Comparison of ENCODE assay signal across 1 cellular context in the genomic region with DNA sequence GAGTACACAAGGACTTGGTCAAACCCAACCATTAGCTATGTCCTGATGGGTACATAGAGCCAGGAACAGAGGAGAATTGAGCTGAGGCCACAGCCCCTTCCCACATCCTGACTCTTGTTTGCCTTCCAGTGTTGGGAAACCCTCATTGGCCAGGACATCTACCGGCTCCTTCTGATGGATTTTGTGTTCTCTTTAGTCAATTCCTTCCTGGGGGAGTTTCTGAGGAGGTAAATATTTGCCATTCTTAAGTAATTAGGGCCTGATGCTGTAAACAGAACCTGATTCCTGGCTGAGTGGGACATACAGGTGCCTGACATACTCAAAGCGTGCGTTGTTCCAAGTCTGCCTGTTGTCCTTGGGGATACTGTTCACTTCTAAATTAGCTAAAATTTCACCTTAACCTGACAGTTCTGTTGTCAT.
TF ChIP-seq lines count a peak whose summit lies in the region.

No MANE protein-coding gene starts in this region.

TF ChIP-seq in HepG2, 621 proteins besides CTCF, POLR2A, EP300 and RAD21 (continued from another document and continues in another):
- TF ChIP-seq PHF21A (CRISPR knock-in tag; IDR thresholded peaks at IDR 0.05), result peak; percentile 57
- TF ChIP-seq, protein P1, sequence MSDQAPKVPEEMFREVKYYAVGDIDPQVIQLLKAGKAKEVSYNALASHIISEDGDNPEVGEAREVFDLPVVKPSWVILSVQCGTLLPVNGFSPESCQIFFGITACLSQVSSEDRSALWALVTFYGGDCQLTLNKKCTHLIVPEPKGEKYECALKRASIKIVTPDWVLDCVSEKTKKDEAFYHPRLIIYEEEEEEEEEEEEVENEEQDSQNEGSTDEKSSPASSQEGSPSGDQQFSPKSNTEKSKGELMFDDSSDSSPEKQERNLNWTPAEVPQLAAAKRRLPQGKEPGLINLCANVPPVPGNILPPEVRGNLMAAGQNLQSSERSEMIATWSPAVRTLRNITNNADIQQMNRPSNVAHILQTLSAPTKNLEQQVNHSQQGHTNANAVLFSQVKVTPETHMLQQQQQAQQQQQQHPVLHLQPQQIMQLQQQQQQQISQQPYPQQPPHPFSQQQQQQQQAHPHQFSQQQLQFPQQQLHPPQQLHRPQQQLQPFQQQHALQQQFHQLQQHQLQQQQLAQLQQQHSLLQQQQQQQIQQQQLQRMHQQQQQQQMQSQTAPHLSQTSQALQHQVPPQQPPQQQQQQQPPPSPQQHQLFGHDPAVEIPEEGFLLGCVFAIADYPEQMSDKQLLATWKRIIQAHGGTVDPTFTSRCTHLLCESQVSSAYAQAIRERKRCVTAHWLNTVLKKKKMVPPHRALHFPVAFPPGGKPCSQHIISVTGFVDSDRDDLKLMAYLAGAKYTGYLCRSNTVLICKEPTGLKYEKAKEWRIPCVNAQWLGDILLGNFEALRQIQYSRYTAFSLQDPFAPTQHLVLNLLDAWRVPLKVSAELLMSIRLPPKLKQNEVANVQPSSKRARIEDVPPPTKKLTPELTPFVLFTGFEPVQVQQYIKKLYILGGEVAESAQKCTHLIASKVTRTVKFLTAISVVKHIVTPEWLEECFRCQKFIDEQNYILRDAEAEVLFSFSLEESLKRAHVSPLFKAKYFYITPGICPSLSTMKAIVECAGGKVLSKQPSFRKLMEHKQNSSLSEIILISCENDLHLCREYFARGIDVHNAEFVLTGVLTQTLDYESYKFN (CRISPR knock-in tag; conservative IDR thresholded peaks at IDR 0.05), result peak; percentile 62
- TF ChIP-seq, protein P2, sequence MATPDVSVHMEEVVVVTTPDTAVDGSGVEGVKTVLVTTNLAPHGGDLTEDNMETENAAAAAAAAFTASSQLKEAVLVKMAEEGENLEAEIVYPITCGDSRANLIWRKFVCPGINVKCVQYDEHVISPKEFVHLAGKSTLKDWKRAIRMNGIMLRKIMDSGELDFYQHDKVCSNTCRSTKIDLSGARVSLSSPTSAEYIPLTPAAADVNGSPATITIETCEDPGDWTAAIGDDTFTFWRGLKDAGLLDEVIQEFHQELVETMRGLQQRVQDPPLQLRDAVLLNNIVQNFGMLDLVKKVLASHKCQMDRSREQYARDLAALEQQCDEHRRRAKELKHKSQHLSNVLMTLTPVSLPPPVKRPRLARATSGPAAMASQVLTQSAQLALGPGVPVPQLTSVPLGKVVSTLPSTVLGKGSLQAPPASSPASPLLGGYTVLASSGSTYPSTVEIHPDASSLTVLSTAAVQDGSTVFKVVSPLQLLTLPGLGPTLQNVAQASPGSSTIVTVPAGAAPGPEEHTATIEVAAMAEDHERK (CRISPR knock-in tag; IDR thresholded peaks at IDR 0.05; ENCODE audit: low read depth), result no peak
- no peak for TF ChIP-seq MNT (IDR thresholded peaks at IDR 0.05)
- no peak for TF ChIP-seq ZNF446 (CRISPR knock-in tag; IDR thresholded peaks at IDR 0.05)
- TF ChIP-seq CEBPZ (IDR thresholded peaks at IDR 0.05; ENCODE audit: low read length), result no peak
- TF ChIP-seq RERE (CRISPR knock-in tag; IDR thresholded peaks at IDR 0.05; ENCODE audit: low read depth), result peak; percentile 40; the same call in 1 of the 2 replicates
- TF ChIP-seq TCF7 (IDR thresholded peaks at IDR 0.05; ENCODE audit: low read depth), result peak; percentile 90
- TF ChIP-seq FOXP4 (CRISPR knock-in tag; IDR thresholded peaks at IDR 0.05), result peak; percentile 83
- 0 out of 2 replicates have a peak, but pooled peaks have one; percentile 16 for TF ChIP-seq HDAC2 (CRISPR knock-in tag; IDR thresholded peaks at IDR 0.05)
- peak; percentile 74; the same call in 1 of the 2 replicates for TF ChIP-seq KDM1A (CRISPR knock-in tag; IDR thresholded peaks at IDR 0.05)
- TF ChIP-seq, protein P3, sequence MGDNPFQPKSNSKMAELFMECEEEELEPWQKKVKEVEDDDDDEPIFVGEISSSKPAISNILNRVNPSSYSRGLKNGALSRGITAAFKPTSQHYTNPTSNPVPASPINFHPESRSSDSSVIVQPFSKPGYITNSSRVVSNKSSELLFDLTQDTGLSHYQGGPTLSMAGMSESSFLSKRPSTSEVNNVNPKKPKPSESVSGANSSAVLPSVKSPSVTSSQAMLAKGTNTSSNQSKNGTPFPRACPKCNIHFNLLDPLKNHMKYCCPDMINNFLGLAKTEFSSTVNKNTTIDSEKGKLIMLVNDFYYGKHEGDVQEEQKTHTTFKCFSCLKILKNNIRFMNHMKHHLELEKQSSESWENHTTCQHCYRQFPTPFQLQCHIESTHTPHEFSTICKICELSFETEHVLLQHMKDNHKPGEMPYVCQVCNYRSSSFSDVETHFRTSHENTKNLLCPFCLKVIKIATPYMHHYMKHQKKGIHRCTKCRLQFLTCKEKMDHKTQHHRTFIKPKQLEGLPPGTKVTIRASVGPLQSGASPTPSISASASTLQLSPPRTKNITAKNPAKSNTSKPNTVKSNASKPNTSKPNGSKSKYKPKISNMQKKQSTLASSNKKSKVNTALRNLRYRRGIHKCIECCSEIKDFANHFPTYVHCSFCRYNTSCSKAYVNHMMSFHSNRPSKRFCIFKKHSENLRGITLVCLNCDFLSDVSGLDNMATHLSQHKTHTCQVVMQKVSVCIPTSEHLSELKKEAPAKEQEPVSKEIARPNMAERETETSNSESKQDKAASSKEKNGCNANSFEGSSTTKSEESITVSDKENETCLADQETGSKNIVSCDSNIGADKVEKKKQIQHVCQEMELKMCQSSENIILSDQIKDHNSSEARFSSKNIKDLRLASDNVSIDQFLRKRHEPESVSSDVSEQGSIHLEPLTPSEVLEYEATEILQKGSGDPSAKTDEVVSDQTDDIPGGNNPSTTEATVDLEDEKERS (CRISPR knock-in tag; IDR thresholded peaks at IDR 0.05), result no peak
- peak; percentile 29; the same call in 1 of the 2 replicates for TF ChIP-seq SP5 (CRISPR knock-in tag; IDR thresholded peaks at IDR 0.05; ENCODE audit: borderline replicate concordance, low read depth)
- no peak for TF ChIP-seq ZBED4 (CRISPR knock-in tag; IDR thresholded peaks at IDR 0.05; ENCODE audit: borderline replicate concordance)
- TF ChIP-seq SOX13 (IDR thresholded peaks at IDR 0.05), result peak; percentile 56; the same call in 1 of the 2 replicates
- peak in 1 of 2 experiments; percentile 55; a peak in 2 of 4 replicates for TF ChIP-seq SOX13 (CRISPR knock-in tag; conservative IDR thresholded peaks at IDR 0.05 in 1 of 2, IDR thresholded peaks at IDR 0.05 in 1 of 2)
- TF ChIP-seq KLF13 (CRISPR knock-in tag; IDR thresholded peaks at IDR 0.05), result no peak
- TF ChIP-seq FOXA1 (IDR thresholded peaks at IDR 0.05), result no peak
- peak; percentile 67 for TF ChIP-seq FOXA1 (CRISPR knock-in tag; IDR thresholded peaks at IDR 0.05)
- TF ChIP-seq SYNCRIP (IDR thresholded peaks at IDR 0.05; ENCODE audit: insufficient read depth, low read depth, low read length), result no peak
- peak; percentile 75; the same call in 1 of the 2 replicates for TF ChIP-seq ETV5 (CRISPR knock-in tag; IDR thresholded peaks at IDR 0.05; ENCODE audit: borderline replicate concordance)
- TF ChIP-seq ZNF256 (CRISPR knock-in tag; conservative IDR thresholded peaks at IDR 0.05), result no peak
- no peak for TF ChIP-seq ZNF441 (CRISPR knock-in tag; IDR thresholded peaks at IDR 0.05; ENCODE audit: borderline replicate concordance)
